Comparison of ENCODE assay signal across 32 cellular contexts in genomic region chr14:50882932-50883826, GRCh38. TPM values are rescaled to one million over a fixed set of nuclear protein-coding genes. Genes with fewer than 3 reads are reported as not detected.
DNase-seq lines count a peak whose midpoint lies in the region; ATAC-seq and TF ChIP-seq lines count a peak whose summit lies in the region.
"Had no signal": no experiment of that assay in that cellular context is flagged by ENCODE, and none has a peak within 500 bp of the region (broad histone marks: within the 10 kb centered on the region; RNA-seq: fewer than 3 reads in every experiment).

No MANE protein-coding gene starts in this region.

- H2BK12ac ChIP-seq in trophoblast cell (ENCODE audit: low read length): no peak overlapping the region

- DNase-seq in ELF-1 (ENCODE audit: low read depth, low spot score): peak; percentile 70
- no peak for DNase-seq in IMR-90
- DNase-seq in colonic mucosa: peak; percentile 47
- DNase-seq in trophoblast cell: peak; percentile 92 to 94
- no peak for DNase-seq in amniotic stem cell (lab: John Stamatoyannopoulos, UW)
- DNase-seq in chondrocyte (ENCODE audit: low spot score): no peak
- DNase-seq: activated B cell treated with CpG ODN at 0.5 μM for 24 hours; activated CD4-positive, alpha-beta T cell treated with anti-CD3 and anti-CD28 coated beads, Interleukin-2, amount 50 U/mL, for 48 hours; CD4-positive, CD25-positive, alpha-beta regulatory T cell; DMS 273 treated with DMSO at 0.1 percent for 48 hours; effector CD8-positive, alpha-beta T cell; foreskin keratinocyte; GDM1; H7; heart right ventricle; mesenchymal stem cell; naive B cell; NCI-H1092; NCI-H1930; NCI-H226; NCI-H82; Right ventricle myocardium superior; spleen; stimulated activated CD4-positive, alpha-beta T cell treated with anti-CD3 and anti-CD28 coated beads, Interleukin-2, amount 100 ng/mL, for 48 hours; T-helper 9 cell had no signal

- H3K9me3 ChIP-seq in IMR-90 (ENCODE audit: control insufficient read depth, insufficient read depth, low read length) (no peaks in the 10 kb centered on the region), colonic mucosa (no peaks in the 10 kb centered on the region), trophoblast cell (ENCODE audit: insufficient read depth, low read depth, low read length) (no peaks in the 10 kb centered on the region)
- H3K9me3 ChIP-seq: heart right ventricle, right atrium auricular region, spleen, thoracic aorta had no signal

- no peak overlapping the region for H2BK20ac ChIP-seq in IMR-90 (ENCODE audit: low read depth, low read length)

- H3K9me3 Mint-ChIP-seq in chondrocyte (ENCODE audit: low read depth): no peaks in the 10 kb centered on the region
- H3K9me3 Mint-ChIP-seq: activated B cell treated with CpG ODN at 0.5 μM for 24 hours; brain; CD4-positive, CD25-positive, alpha-beta regulatory T cell; naive B cell; stimulated activated effector memory CD8-positive, alpha-beta T cell treated with anti-CD3 and anti-CD28 coated beads, Interleukin-12 subunit alpha, Interleukin-12 subunit beta, amount 100 ng/mL, for 72 hours had no signal

- no peak overlapping the region for H2BK5ac ChIP-seq in IMR-90 (ENCODE audit: low read depth, low read length, poor library complexity, severe bottlenecking)
- no peak overlapping the region for H2BK5ac ChIP-seq in trophoblast cell (ENCODE audit: low read depth, low read length, poor library complexity)

- intact Hi-C loops in IMR-90 (cut with micrococcal nuclease) (no loop called here), colonic mucosa (cut with DNase I) (no loop called here)

- dilution Hi-C loops in IMR-90 (cut with HindIII; ENCODE audit: low sequenced_read_pairs, unreplicated experiment): no loop called here

- no peak overlapping the region for H3K27ac ChIP-seq in IMR-90 (ENCODE audit: insufficient read depth, low read length)
- H3K27ac ChIP-seq in colonic mucosa: peak overlapping the region; percentile 36
- H3K27ac ChIP-seq in trophoblast cell (ENCODE audit: low read depth, low read length): no peak overlapping the region
- H3K27ac ChIP-seq: foreskin keratinocyte, heart right ventricle, right atrium auricular region, spleen, thoracic aorta had no signal

- H3K4me3 Mint-ChIP-seq in chondrocyte (ENCODE audit: unreplicated experiment): no peak overlapping the region
- H3K4me3 Mint-ChIP-seq: activated B cell treated with CpG ODN at 0.5 μM for 24 hours; brain; CD4-positive, CD25-positive, alpha-beta regulatory T cell; stimulated activated effector memory CD8-positive, alpha-beta T cell treated with anti-CD3 and anti-CD28 coated beads, Interleukin-12 subunit alpha, Interleukin-12 subunit beta, amount 100 ng/mL, for 72 hours had no signal

- H3K23ac ChIP-seq in IMR-90 (ENCODE audit: low read depth, low read length) (no peak overlapping the region), trophoblast cell (ENCODE audit: low read length) (no peak overlapping the region)

- no peak overlapping the region for H3K4me2 ChIP-seq in IMR-90 (ENCODE audit: low read depth, low read length)
- no peak overlapping the region for H3K4me2 ChIP-seq in trophoblast cell (ENCODE audit: low read length)

- no peaks in the 10 kb centered on the region for H3K36me3 ChIP-seq in IMR-90 (ENCODE audit: control insufficient read depth, insufficient read depth, low read length)
- H3K36me3 ChIP-seq in colonic mucosa: no peaks in the 10 kb centered on the region
- H3K36me3 ChIP-seq in trophoblast cell (ENCODE audit: control insufficient read depth in 1 of 2, insufficient read depth in 2 of 2, low read length in 2 of 2): no peaks in the 10 kb centered on the region
- H3K36me3 ChIP-seq: right atrium auricular region, spleen, thoracic aorta had no signal

- H2AK5ac ChIP-seq in IMR-90 (ENCODE audit: low read depth, low read length): no peak overlapping the region
- H2AK5ac ChIP-seq in trophoblast cell (ENCODE audit: low read length): no peak overlapping the region

- peaks cover 2% of the 10 kb centered on the region; the same call in 1 of the 2 replicates for H3K4me1 ChIP-seq in IMR-90 (ENCODE audit: control insufficient read depth, insufficient read depth, low read length)
- H3K4me1 ChIP-seq in colonic mucosa: no peaks in the 10 kb centered on the region
- peaks cover 5 to 11% of the 10 kb centered on the region in 2 experiments for H3K4me1 ChIP-seq in trophoblast cell (ENCODE audit: control insufficient read depth in 1 of 2, insufficient read depth in 2 of 2, low read length in 2 of 2)
- H3K4me1 ChIP-seq: foreskin keratinocyte, heart right ventricle, right atrium auricular region, spleen had no signal

- H2AFZ ChIP-seq in IMR-90 (replicated peaks; ENCODE audit: low read length, poor library complexity) (peak overlapping the region; percentile 48), trophoblast cell (ENCODE audit: insufficient read depth, low read length, poor library complexity) (no peak overlapping the region)

- POLR2A ChIA-PET in IMR-90 (lab: Charles Lee; ENCODE audit: unreplicated experiment): no interaction called here

- H3K4ac ChIP-seq in IMR-90 (ENCODE audit: low read depth, low read length): no peak overlapping the region
- no peak overlapping the region for H3K4ac ChIP-seq in trophoblast cell (ENCODE audit: low read depth, low read length)

- WGBS in IMR-90 (ENCODE audit: extremely low coverage in 2 of 2, insufficient read length in 1 of 2), 2 experiments: no CpG with 5 or more reads among the region's 8 CpGs
- no CpG with 5 or more reads among the region's 8 CpGs for WGBS in trophoblast cell (ENCODE audit: extremely low coverage, insufficient coverage, insufficient read length)

- H3K18ac ChIP-seq in IMR-90 (ENCODE audit: low read depth, low read length): no peak overlapping the region
- no peak overlapping the region for H3K18ac ChIP-seq in trophoblast cell (ENCODE audit: low read length)

- H4K91ac ChIP-seq in IMR-90 (ENCODE audit: insufficient read depth, low read depth, low read length) (no peak overlapping the region), trophoblast cell (ENCODE audit: low read depth, low read length) (no peak overlapping the region)

- H3K4me3 ChIP-seq in IMR-90 (ENCODE audit: insufficient read depth, low read depth, low read length) (no peak overlapping the region), colonic mucosa (no peak overlapping the region), trophoblast cell (ENCODE audit: low read depth, low read length) (no peak overlapping the region)
- H3K4me3 ChIP-seq: heart right ventricle, right atrium auricular region, spleen, thoracic aorta had no signal

- no peak overlapping the region for H4K5ac ChIP-seq in IMR-90 (ENCODE audit: low read depth, low read length)

- H3K4me1 Mint-ChIP-seq in chondrocyte (ENCODE audit: low read depth): no peaks in the 10 kb centered on the region
- H3K4me1 Mint-ChIP-seq: activated B cell treated with CpG ODN at 0.5 μM for 24 hours; brain; CD4-positive, CD25-positive, alpha-beta regulatory T cell; naive B cell; stimulated activated effector memory CD8-positive, alpha-beta T cell treated with anti-CD3 and anti-CD28 coated beads, Interleukin-12 subunit alpha, Interleukin-12 subunit beta, amount 100 ng/mL, for 72 hours had no signal

- in situ Hi-C loops in IMR-90 (cut with MboI; ENCODE audit: low sequenced_read_pairs): no loop called here

- CTCF ChIA-PET in IMR-90 (lab: Yijun Ruan, JAX): interaction anchor here (1.3 kb wide), 1 partner anchor 26 kb away, joined by 3 read pairs; no protein-coding TSS in a partner anchor

- no peaks in the 10 kb centered on the region for H4K20me1 ChIP-seq in IMR-90 (ENCODE audit: insufficient read depth, low read length)

- H2BK15ac ChIP-seq in IMR-90 (ENCODE audit: low read depth, low read length): no peak overlapping the region

- peaks cover 4% of the 10 kb centered on the region for H3K27me3 Mint-ChIP-seq in chondrocyte (ENCODE audit: low read depth)

- no peak overlapping the region for H2AK9ac ChIP-seq in IMR-90 (replicated peaks; ENCODE audit: low read depth, low read length, poor library complexity)

- H3K56ac ChIP-seq in IMR-90 (ENCODE audit: extremely low read depth, insufficient read depth, low read length): no peak overlapping the region

- BruUV-seq in IMR-90 (replicated peaks; lab: Mats Ljungman, UMichigan): no TSS peak

- H3K27me3 ChIP-seq in IMR-90 (ENCODE audit: control insufficient read depth, insufficient read depth, low read length) (peaks cover 2% of the 10 kb centered on the region; the same call in 1 of the 2 replicates), colonic mucosa (no peaks in the 10 kb centered on the region), trophoblast cell (ENCODE audit: insufficient read depth, low read length) (no peaks in the 10 kb centered on the region)
- H3K27me3 ChIP-seq: foreskin keratinocyte, right atrium auricular region had no signal

- no peak overlapping the region for H3K9ac ChIP-seq in IMR-90 (ENCODE audit: low read depth, low read length)
- H3K9ac ChIP-seq in colonic mucosa (ENCODE audit: low read depth in 2 of 2, low read length in 2 of 2): no peak overlapping the region
- no peak overlapping the region for H3K9ac ChIP-seq in trophoblast cell (ENCODE audit: low read length)

- no peak overlapping the region for H4K12ac ChIP-seq in trophoblast cell (ENCODE audit: low read depth, low read length)

- TF ChIP-seq POLR2A in IMR-90 (IDR thresholded peaks at IDR 0.05; ENCODE audit: low read depth, low read length): no peak

- no peak overlapping the region for H2BK120ac ChIP-seq in IMR-90 (ENCODE audit: low read depth, low read length)
- H2BK120ac ChIP-seq in trophoblast cell (ENCODE audit: insufficient read depth, low read length, poor library complexity): no peak overlapping the region

- no peak for TF ChIP-seq CTCF in IMR-90 (conservative IDR thresholded peaks at IDR 0.05; ENCODE audit: low read depth, low read length)
- no peak for TF ChIP-seq CTCF in colonic mucosa (IDR thresholded peaks at IDR 0.05)
- no peak for TF ChIP-seq CTCF in chondrocyte (IDR thresholded peaks at IDR 0.05)

- no peaks in the 10 kb centered on the region for H3K79me2 ChIP-seq in trophoblast cell (ENCODE audit: control insufficient read depth, insufficient read depth, low read length, poor library complexity)

- no peaks in the 10 kb centered on the region for H3K79me1 ChIP-seq in IMR-90 (ENCODE audit: low read depth in 1 of 2, low read length in 2 of 2)
- no peaks in the 10 kb centered on the region for H3K79me1 ChIP-seq in trophoblast cell (ENCODE audit: low read length)

- H3K36me3 Mint-ChIP-seq in chondrocyte (ENCODE audit: low read depth): peaks cover 5% of the 10 kb centered on the region
- H3K36me3 Mint-ChIP-seq: brain; CD4-positive, CD25-positive, alpha-beta regulatory T cell; naive B cell; stimulated activated effector memory CD8-positive, alpha-beta T cell treated with anti-CD3 and anti-CD28 coated beads, Interleukin-12 subunit alpha, Interleukin-12 subunit beta, amount 100 ng/mL, for 72 hours had no signal

- H3K14ac ChIP-seq in IMR-90 (replicated peaks; ENCODE audit: low read depth, low read length) (no peak overlapping the region), trophoblast cell (ENCODE audit: low read length) (no peak overlapping the region)

- H3K27ac Mint-ChIP-seq in chondrocyte (ENCODE audit: unreplicated experiment): no peak overlapping the region
- H3K27ac Mint-ChIP-seq: activated B cell treated with CpG ODN at 0.5 μM for 24 hours; brain; CD4-positive, CD25-positive, alpha-beta regulatory T cell; stimulated activated effector memory CD8-positive, alpha-beta T cell treated with anti-CD3 and anti-CD28 coated beads, Interleukin-12 subunit alpha, Interleukin-12 subunit beta, amount 100 ng/mL, for 72 hours had no signal

- H3K9me1 ChIP-seq in IMR-90 (ENCODE audit: insufficient read depth, low read length): 0 out of 2 replicates have a peak, but pooled peaks cover 2% of the 10 kb centered on the region

- ATAC-seq in IMR-90 (ENCODE audit: low read depth): no peak
- ATAC-seq in GM21526 (IDR thresholded peaks at IDR 0.05; ENCODE audit: low FRiP score, unreplicated experiment): no peak
- ATAC-seq: foreskin keratinocyte; heart right ventricle; stimulated activated effector memory CD8-positive, alpha-beta T cell treated with anti-CD3 and anti-CD28 coated beads, Interleukin-12 subunit alpha, Interleukin-12 subunit beta, amount 100 ng/mL, for 72 hours had no signal

- no peak overlapping the region for H4K8ac ChIP-seq in IMR-90 (ENCODE audit: low read depth in 2 of 2, low read length in 2 of 2)
- H4K8ac ChIP-seq in trophoblast cell (ENCODE audit: low read depth, low read length): no peak overlapping the region

- no peak for TF ChIP-seq RAD21 in IMR-90 (IDR thresholded peaks at IDR 0.05; ENCODE audit: low read length)

RNA-seq across cellular contexts. Expression of gene ABHD12B, which starts 11.3 kb away (rescaled TPM):
- 0.18 TPM in 1 of 2 replicates, not detected in the other for total RNA-seq in IMR-90 (2012; rRNA removed)
- not detected in 2 replicates for polyA plus RNA-seq in IMR-90 (2012; rRNA removed)
- 0.03 and 0.05 TPM in 2 replicates for polyA plus RNA-seq in IMR-90 (2012; cell fraction: cytosol; rRNA removed)
- 0.02 and 0.10 TPM in 2 replicates for polyA plus RNA-seq in IMR-90 (2012; cell fraction: nucleus; rRNA removed; ENCODE audit: low replicate concordance)
- 10 to 100 TPM; 11.0 to 20.7 TPM for total RNA-seq in colonic mucosa
- not detected in 2 replicates for polyA plus RNA-seq in trophoblast cell (2013)
- total RNA-seq in chondrocyte: not detected in 3 replicates
- total RNA-seq: activated B cell treated with CpG ODN at 0.5 μM for 24 hours, foreskin keratinocyte, heart right ventricle, LHCN-M2, osteoblast, Right ventricle myocardium superior, spleen, thoracic aorta had no signal
- polyA plus RNA-seq: CD4-positive, CD25-positive, alpha-beta regulatory T cell; foreskin keratinocyte; heart right ventricle; spleen had no signal

RNA-seq across cellular contexts. Expression of gene NIN, which starts 52.2 kb away (rescaled TPM):
- total RNA-seq in IMR-90 (2012; rRNA removed): 98.4 and 99.2 TPM in 2 replicates
- 13.8 and 15.2 TPM in 2 replicates for polyA plus RNA-seq in IMR-90 (2012; rRNA removed)
- 4.7 and 7.3 TPM in 2 replicates for polyA plus RNA-seq in IMR-90 (2012; cell fraction: cytosol; rRNA removed)
- polyA plus RNA-seq in IMR-90 (2012; cell fraction: nucleus; rRNA removed; ENCODE audit: low replicate concordance): 4.4 and 13.1 TPM in 2 replicates
- 10 to 100 TPM; 13.7 to 19.8 TPM for total RNA-seq in colonic mucosa
- 9.6 TPM in 2 replicates for polyA plus RNA-seq in trophoblast cell (2013)
- total RNA-seq in chondrocyte: 43.5 to 46.9 TPM (median 45.0 TPM) in 3 replicates

Comparison
In these comparisons a context has a peak if more than half of its experiments do, and no peak if none do; other contexts are left out.
1. DNase-seq: peak in ELF-1 (single experiment), colonic mucosa (single experiment) and trophoblast cell (2 of 2); none in IMR-90 (single experiment), amniotic stem cell (single experiment) and chondrocyte (single experiment).
2. RNA of gene ABHD12B, which starts 11.3 kb away (total RNA-seq): 11.0 to 20.7 TPM in colonic mucosa; 0.18 TPM in IMR-90 and not detected in chondrocyte; every median in the first group is over 10 times any median in the second.